ENCODE assay signal across 13 cellular contexts in the genomic region with DNA sequence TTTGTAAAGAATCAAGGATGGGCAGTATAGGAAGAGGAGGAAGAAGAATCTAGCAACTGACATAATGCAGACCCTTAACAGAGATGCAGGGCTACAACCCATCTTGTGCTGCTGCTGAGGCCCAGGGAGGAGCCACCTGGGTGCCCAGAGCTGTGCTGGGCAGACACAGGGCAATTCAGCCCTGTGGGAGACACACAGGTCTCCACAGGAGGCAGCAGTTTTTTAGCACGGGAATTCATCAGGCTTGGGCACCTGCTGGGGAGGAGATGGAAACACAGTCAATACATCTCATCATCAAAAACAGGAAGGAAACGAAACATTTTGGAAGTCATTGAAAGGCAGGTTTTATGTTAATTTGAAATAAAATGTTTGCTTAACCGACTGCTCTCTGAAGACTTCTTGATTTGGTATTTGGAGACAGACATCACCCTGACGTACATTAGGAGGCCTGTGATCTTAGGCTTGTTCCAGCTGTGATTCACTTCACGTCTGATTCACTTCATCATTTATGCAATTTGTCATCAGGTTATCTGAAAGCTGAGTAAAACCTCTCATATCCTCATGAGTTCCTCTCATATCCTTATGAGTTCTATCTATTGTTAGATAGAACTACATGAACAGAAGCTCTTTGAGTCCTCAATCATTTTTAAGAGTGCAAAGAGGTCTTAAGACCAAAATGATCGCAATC.
DNase-seq lines count a peak whose midpoint lies in the region; TF ChIP-seq lines count a peak whose summit lies in the region.
"Had no signal": no experiment of that assay in that cellular context is flagged by ENCODE, and none has a peak within 500 bp of the region (broad histone marks: within the 10 kb centered on the region; RNA-seq: fewer than 3 reads in every experiment).

No MANE protein-coding gene starts in this region.

- no peak for TF ChIP-seq CTCF in AG04450 (IDR thresholded peaks at IDR 0.05; ENCODE audit: low read depth, low read length)
- TF ChIP-seq CTCF in foreskin fibroblast (IDR thresholded peaks at IDR 0.05; ENCODE audit: low read depth, low read length): no peak
- no peak for TF ChIP-seq CTCF in Caco-2 (IDR thresholded peaks at IDR 0.05; ENCODE audit: insufficient read depth in 1 of 2, low read depth in 1 of 2, low read length in 1 of 2, severe bottlenecking in 1 of 2, unreplicated experiment in 1 of 2)

- intact Hi-C loops in Caco-2 (cut with micrococcal nuclease; ENCODE audit: unreplicated experiment): no loop called here

- CTCF ChIA-PET in AG04450 (lab: Charles Lee) (interaction anchor here (0.7 to 1.2 kb wide), 2 partner anchors 12 to 14 kb away, joined by 3 to 4 read pairs; no protein-coding TSS in a partner anchor), Caco-2 (lab: Charles Lee) (no interaction called here)

- no peak overlapping the region for H4K8ac ChIP-seq in neuronal stem cell (ENCODE audit: low read depth, low read length)

- WGBS in neuronal stem cell (ENCODE audit: extremely low coverage in 2 of 2, insufficient read length in 2 of 2, insufficient replicate concordance in 1 of 2), 2 donors: no CpG with 5 or more reads among the region's 6 CpGs

- no peaks in the 10 kb centered on the region for H3K9me3 Mint-ChIP-seq in Caco-2 (ENCODE audit: unreplicated experiment)

- DNase-seq in AG04450 (ENCODE audit: low read depth, low spot score) (no peak), EH (ENCODE audit: low read depth) (peak; percentile 14), SK-MEL-5 (ENCODE audit: low read depth, low spot score) (peak; percentile 97), foreskin fibroblast (peak; percentile 48 to 59), neuronal stem cell (ENCODE audit: low spot score) (no peak), Caco-2 (no peak), NCI-H510A (lab: John Stamatoyannopoulos, UW) (no peak), dedifferentiated amniotic fluid mesenchymal stem cell (ENCODE audit: extremely low spot score) (no peak)
- DNase-seq: NCI-H2227 treated with DMSO at 0.1 percent for 48 hours, SW 1271 had no signal

- H3K27ac ChIP-seq in AG04450 (ENCODE audit: low read depth, low read length) (peak overlapping the region; percentile 1), neuronal stem cell (replicated peaks; ENCODE audit: low read length) (no peak overlapping the region)
- H3K27ac ChIP-seq: skin epidermis had no signal

- H3K14ac ChIP-seq in neuronal stem cell (ENCODE audit: low read length): no peak overlapping the region

- no peak overlapping the region for H3K4me2 ChIP-seq in neuronal stem cell (ENCODE audit: insufficient read depth, low read length, poor library complexity, severe bottlenecking)

- H3K23ac ChIP-seq in neuronal stem cell (ENCODE audit: low read depth, low read length, poor library complexity): no peak overlapping the region

- no peak overlapping the region for H2AK5ac ChIP-seq in neuronal stem cell (ENCODE audit: low read depth, low read length)

- no peak overlapping the region for H4K91ac ChIP-seq in neuronal stem cell (ENCODE audit: low read depth, low read length, poor library complexity)

- POLR2A ChIA-PET in AG04450 (lab: Yijun Ruan, JAX) (no interaction called here), Caco-2 (lab: Charles Lee) (no interaction called here)

- H2BK12ac ChIP-seq in neuronal stem cell (ENCODE audit: low read length): no peak overlapping the region

- H3K4me1 ChIP-seq in neuronal stem cell (ENCODE audit: control insufficient read depth in 2 of 2, insufficient read depth in 1 of 2, low read depth in 1 of 2, low read length in 2 of 2) (no peaks in the 10 kb centered on the region), Caco-2 (no peaks in the 10 kb centered on the region)

- no peak overlapping the region for H2AFZ ChIP-seq in neuronal stem cell (ENCODE audit: low read length)

- no peaks in the 10 kb centered on the region for H3K36me3 Mint-ChIP-seq in Caco-2 (ENCODE audit: insufficient read depth, unreplicated experiment)
- H3K36me3 Mint-ChIP-seq: activated CD8-positive, alpha-beta memory T cell treated with anti-CD3 and anti-CD28 coated beads, Interleukin-2, amount 10 ng/mL, durations not matched to agents 7 days and 5 days had no signal

- H3K79me1 ChIP-seq in neuronal stem cell (ENCODE audit: low read depth, low read length): no peaks in the 10 kb centered on the region

- H3K4me3 ChIP-seq in AG04450 (ENCODE audit: low read depth, low read length) (no peak overlapping the region), foreskin fibroblast (ENCODE audit: low read depth in 1 of 2, low read length in 2 of 2) (no peak overlapping the region), neuronal stem cell (ENCODE audit: low read length in 2 of 2) (no peak overlapping the region), Caco-2 (ENCODE audit: low read depth, low read length) (no peak overlapping the region)
- H3K4me3 ChIP-seq: skin epidermis had no signal

- H3K27me3 Mint-ChIP-seq in Caco-2 (ENCODE audit: insufficient read depth, unreplicated experiment): peaks cover 11% of the 10 kb centered on the region

- H3K36me3 ChIP-seq in neuronal stem cell (replicated peaks in 1 of 2; ENCODE audit: control insufficient read depth in 2 of 2, insufficient read depth in 2 of 2, low read length in 2 of 2): no peaks in the 10 kb centered on the region
- H3K36me3 ChIP-seq in Caco-2 (ENCODE audit: control insufficient read depth, insufficient read depth, low read length): no peaks in the 10 kb centered on the region

- no TSS peak for BruUV-seq in Caco-2 (replicated peaks; lab: Mats Ljungman, UMichigan)

- H3K27ac Mint-ChIP-seq in Caco-2 (ENCODE audit: unreplicated experiment): no peak overlapping the region
- H3K27ac Mint-ChIP-seq: activated CD8-positive, alpha-beta memory T cell treated with anti-CD3 and anti-CD28 coated beads, Interleukin-2, amount 10 ng/mL, durations not matched to agents 7 days and 5 days; IgD-negative memory B cell had no signal

- no peak overlapping the region for H3K4ac ChIP-seq in neuronal stem cell (ENCODE audit: low read length)

- no peak overlapping the region for H3K18ac ChIP-seq in neuronal stem cell (ENCODE audit: low read length)

- no peak overlapping the region for H2BK5ac ChIP-seq in neuronal stem cell (ENCODE audit: low read length)

- in situ Hi-C loops in SK-MEL-5 (cut with HindIII; ENCODE audit: low pct_unique_long_range_greater_than_20kb, low sequenced_read_pairs): no loop called here

- H3K9ac ChIP-seq in neuronal stem cell (ENCODE audit: low read depth, low read length, poor library complexity): no peak overlapping the region

- H2BK120ac ChIP-seq in neuronal stem cell (ENCODE audit: low read depth, low read length): no peak overlapping the region

- H3K4me3 Mint-ChIP-seq in Caco-2 (ENCODE audit: unreplicated experiment): no peak overlapping the region

- H3K9me3 ChIP-seq in AG04450 (ENCODE audit: control insufficient read depth, insufficient read depth, low read length): peaks cover 9% of the 10 kb centered on the region
- no peaks in the 10 kb centered on the region for H3K9me3 ChIP-seq in neuronal stem cell (replicated peaks in 1 of 2; ENCODE audit: control insufficient read depth in 2 of 2, insufficient read depth in 1 of 2, low read depth in 1 of 2, low read length in 2 of 2)
- no peaks in the 10 kb centered on the region for H3K9me3 ChIP-seq in Caco-2

- H3K27me3 ChIP-seq in AG04450 (ENCODE audit: control insufficient read depth, insufficient read depth, low read length) (no peaks in the 10 kb centered on the region), neuronal stem cell (ENCODE audit: control insufficient read depth in 3 of 3, insufficient read depth in 3 of 3, low read depth in 1 of 3, low read length in 3 of 3) (no peaks in the 10 kb centered on the region), Caco-2 (replicated peaks; ENCODE audit: control insufficient read depth, insufficient read depth, low read length) (0 out of 2 replicates have a peak, but pooled peaks cover 1% of the 10 kb centered on the region)

- no peaks in the 10 kb centered on the region for H3K4me1 Mint-ChIP-seq in Caco-2 (ENCODE audit: low read depth, unreplicated experiment)

- H2BK15ac ChIP-seq in neuronal stem cell (ENCODE audit: low read length): no peak overlapping the region

Comparison
In these comparisons a context has a peak if more than half of its experiments do, and no peak if none do; other contexts are left out.
1. DNase-seq: peak in EH (single experiment), SK-MEL-5 (single experiment) and foreskin fibroblast (2 of 2); none in AG04450 (single experiment), neuronal stem cell (single experiment), Caco-2 (0 of 2), NCI-H510A (single experiment) and dedifferentiated amniotic fluid mesenchymal stem cell (single experiment).